Comparison of ENCODE assay signal across 8 cellular contexts in genomic region chr18:12377556-12378553, GRCh38. TPM values are rescaled to one million over a fixed set of nuclear protein-coding genes. Genes with fewer than 3 reads are reported as not detected.
DNase-seq lines count a peak whose midpoint lies in the region; ATAC-seq, FAIRE-seq and TF ChIP-seq lines count a peak whose summit lies in the region.

No MANE protein-coding gene starts in this region.

- ATAC-seq in GM18858 (IDR thresholded peaks at IDR 0.05; ENCODE audit: unreplicated experiment), result peak; percentile 24
- ATAC-seq in HG03066 (IDR thresholded peaks at IDR 0.05; ENCODE audit: low read depth, unreplicated experiment), result peak; percentile 53
- ATAC-seq in psoas muscle, result no peak

- peak; percentile 63 for FAIRE-seq in RCC 7860 (lab: Jason Lieb, UNC)

- H3K27me3 ChIP-seq in AG04450 (ENCODE audit: control insufficient read depth, insufficient read depth, low read length) (no peaks in the 10 kb centered on the region), psoas muscle (ENCODE audit: insufficient read depth in 3 of 3, low read length in 2 of 3) (no peaks in the 10 kb centered on the region)

- H3K4me1 ChIP-seq in psoas muscle, result peaks cover 34% of the 10 kb centered on the region

- H3K27ac ChIP-seq in AG04450 (ENCODE audit: low read depth, low read length) (peak overlapping the region; percentile 98), psoas muscle (peak overlapping the region; percentile 99)

- TF ChIP-seq POLR2A in erythroblast (IDR thresholded peaks at IDR 0.05; ENCODE audit: low read length), result peak; percentile 51

- intact Hi-C loops in psoas muscle (cut with DNase I), result loop anchor here in 1 of 2 donors (5.0 kb wide), 1 partner anchor 41 kb away; no protein-coding TSS in a partner anchor

- DNase-seq in AG04450 (ENCODE audit: low read depth, low spot score) (no peak), RCC 7860 (ENCODE audit: low spot score) (no peak), erythroblast (lab: John Stamatoyannopoulos, UW) (no peak), psoas muscle (no peak), CD1c-positive myeloid dendritic cell (ENCODE audit: extremely low spot score) (no peak), germinal center (ENCODE audit: low spot score) (no peak)

- TF ChIP-seq CTCF in AG04450 (IDR thresholded peaks at IDR 0.05; ENCODE audit: low read depth, low read length) (peak; percentile 36), psoas muscle (IDR thresholded peaks at IDR 0.05) (peak; percentile 19)

- H3K9me3 ChIP-seq in AG04450 (ENCODE audit: control insufficient read depth, insufficient read depth, low read length), result peaks cover 11% of the 10 kb centered on the region
- H3K9me3 ChIP-seq in psoas muscle, result no peaks in the 10 kb centered on the region

- POLR2A ChIA-PET in AG04450 (lab: Yijun Ruan, JAX), result interaction anchor here (0.6 to 2.1 kb wide), 21 partner anchors 11 to 571 kb away, joined by 3 to 15 read pairs (median 4); partner anchors contain the start of genes CEP76, PRELID3A, PSMG2 and PTPN2

- peak overlapping the region; percentile 76 for H3K4me3 ChIP-seq in AG04450 (ENCODE audit: low read depth, low read length)
- peak overlapping the region; percentile 85 for H3K4me3 ChIP-seq in psoas muscle

- CTCF ChIA-PET in AG04450 (lab: Charles Lee), result interaction anchor here (1.0 to 2.5 kb wide), 2 partner anchors 14 to 26 kb away, joined by 4 to 16 read pairs; no protein-coding TSS in a partner anchor

- WGBS in psoas muscle, 3 donors, result 10 to 17% (median 12%) methylated on average over 28 to 35 of the region's 35 CpGs

- H3K36me3 ChIP-seq in psoas muscle (ENCODE audit: insufficient read depth in 1 of 2, low read depth in 1 of 2), result no peaks in the 10 kb centered on the region

RNA-seq across cellular contexts. Expression of gene AFG3L2, which starts 0.8 kb away (rescaled TPM):
- polyA plus RNA-seq in AG04450 (2011; rRNA removed) (30.3 and 38.0 TPM in 2 replicates), psoas muscle (100 to 1,000 TPM in 2 of 3 donors, 10 to 100 TPM in 1; 90.7 to 126 (median 106) TPM)
- 27.2 and 28.9 TPM in 2 replicates for polyA minus RNA-seq in AG04450 (2011; rRNA and poly(A)+ RNA removed)
- total RNA-seq in psoas muscle, result 100 to 1,000 TPM in 2 of 4 donors, 10 to 100 TPM in 2; 88.8 to 163 (median 103) TPM

RNA-seq across cellular contexts. Expression of gene PRELID3A, which starts 29.9 kb away (rescaled TPM):
- polyA plus RNA-seq in AG04450 (2011; rRNA removed), result 4.7 and 6.0 TPM in 2 replicates
- polyA minus RNA-seq in AG04450 (2011; rRNA and poly(A)+ RNA removed), result 1.4 and 1.5 TPM in 2 replicates
- total RNA-seq in psoas muscle, result 1 to 10 TPM in 1 of 4 donors, under 1 TPM in 3; 0.54 to 1.1 (median 0.74) TPM
- under 1 TPM; 0.49 to 0.92 (median 0.60) TPM for polyA plus RNA-seq in psoas muscle

Comparison
In these comparisons a context has a peak if more than half of its experiments do, and no peak if none do; other contexts are left out.
1. ATAC-seq: peak in GM18858 (single experiment) and HG03066 (single experiment); none in psoas muscle (0 of 4).